1 cellular context compared by ENCODE assay signal in the genomic region with DNA sequence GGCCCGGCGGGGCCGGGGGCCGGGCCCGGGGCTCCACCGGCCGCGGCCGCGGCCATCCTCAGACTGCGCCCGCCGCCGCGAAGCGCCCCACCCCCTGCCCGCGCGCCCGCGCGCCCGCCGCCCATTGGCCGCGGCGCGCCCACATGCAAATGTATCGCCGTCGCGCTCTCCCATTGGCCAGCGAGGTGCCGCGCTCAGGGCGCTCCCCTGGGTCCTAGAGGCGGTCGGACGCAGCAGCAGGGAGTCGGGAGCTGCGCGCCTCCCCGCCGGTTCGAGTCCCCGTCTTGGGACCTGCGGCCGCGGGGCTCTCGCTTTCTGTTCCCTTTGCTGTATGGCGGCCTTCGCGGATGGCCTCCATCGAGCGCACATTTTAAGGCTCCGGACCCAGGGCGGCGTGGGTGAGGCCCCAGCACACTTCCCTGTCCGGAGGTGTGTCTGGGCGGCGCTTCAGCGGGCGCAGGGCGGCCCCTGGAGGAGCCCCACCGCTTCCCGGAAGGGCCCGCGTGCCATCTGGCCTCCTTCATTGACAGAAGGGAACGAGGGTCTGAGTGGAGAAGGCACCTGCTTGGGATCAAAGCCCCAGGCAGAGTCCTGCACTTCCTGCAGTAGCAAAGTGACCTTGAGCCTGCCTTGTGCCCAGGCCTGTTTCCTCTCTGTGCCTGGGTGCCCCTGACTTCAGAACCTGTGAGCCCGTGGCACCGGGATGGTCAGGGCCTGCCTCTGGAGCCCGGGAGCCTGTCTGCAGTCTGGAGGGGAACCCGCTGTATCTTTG.
TF ChIP-seq lines count a peak whose summit lies in the region.

A gene with protein sequence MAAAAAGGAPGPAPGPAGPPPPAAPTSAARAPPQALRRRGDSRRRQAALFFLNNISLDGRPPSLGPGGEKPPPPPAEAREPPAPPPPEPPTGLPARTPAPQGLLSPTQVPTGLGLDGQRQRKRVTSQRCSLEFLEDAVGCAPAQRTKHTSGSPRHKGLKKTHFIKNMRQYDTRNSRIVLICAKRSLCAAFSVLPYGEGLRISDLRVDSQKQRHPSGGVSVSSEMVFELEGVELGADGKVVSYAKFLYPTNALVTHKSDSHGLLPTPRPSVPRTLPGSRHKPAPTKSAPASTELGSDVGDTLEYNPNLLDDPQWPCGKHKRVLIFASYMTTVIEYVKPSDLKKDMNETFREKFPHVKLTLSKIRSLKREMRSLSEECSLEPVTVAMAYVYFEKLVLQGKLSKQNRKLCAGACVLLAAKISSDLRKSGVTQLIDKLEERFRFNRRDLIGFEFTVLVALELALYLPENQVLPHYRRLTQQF (minus strand): TSS at position 65 of the 772 bp plus-strand sequence. CDS start 9 bp downstream, at position 56.

TF ChIP-seq in K562, 482 proteins besides CTCF, POLR2A, EP300 and RAD21 (continued from another document and continues in another):
- TF ChIP-seq, protein P1, sequence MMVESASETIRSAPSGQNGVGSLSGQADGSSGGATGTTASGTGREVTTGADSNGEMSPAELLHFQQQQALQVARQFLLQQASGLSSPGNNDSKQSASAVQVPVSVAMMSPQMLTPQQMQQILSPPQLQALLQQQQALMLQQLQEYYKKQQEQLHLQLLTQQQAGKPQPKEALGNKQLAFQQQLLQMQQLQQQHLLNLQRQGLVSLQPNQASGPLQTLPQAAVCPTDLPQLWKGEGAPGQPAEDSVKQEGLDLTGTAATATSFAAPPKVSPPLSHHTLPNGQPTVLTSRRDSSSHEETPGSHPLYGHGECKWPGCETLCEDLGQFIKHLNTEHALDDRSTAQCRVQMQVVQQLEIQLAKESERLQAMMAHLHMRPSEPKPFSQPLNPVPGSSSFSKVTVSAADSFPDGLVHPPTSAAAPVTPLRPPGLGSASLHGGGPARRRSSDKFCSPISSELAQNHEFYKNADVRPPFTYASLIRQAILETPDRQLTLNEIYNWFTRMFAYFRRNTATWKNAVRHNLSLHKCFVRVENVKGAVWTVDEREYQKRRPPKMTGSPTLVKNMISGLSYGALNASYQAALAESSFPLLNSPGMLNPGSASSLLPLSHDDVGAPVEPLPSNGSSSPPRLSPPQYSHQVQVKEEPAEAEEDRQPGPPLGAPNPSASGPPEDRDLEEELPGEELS (CRISPR knock-in tag; IDR thresholded peaks at IDR 0.05; ENCODE audit: borderline replicate concordance) = no peak
- TF ChIP-seq NR2C2 (CRISPR knock-in tag; IDR thresholded peaks at IDR 0.05) (no peak), NR2C2 (tag; IDR thresholded peaks at IDR 0.05) (0 out of 2 replicates have a peak, but pooled peaks have one; percentile 8), ESRRA (IDR thresholded peaks at IDR 0.05; ENCODE audit: borderline replicate concordance, low read depth) (peak; percentile 60; the same call in 1 of the 2 replicates), NFE2L1 (tag; IDR thresholded peaks at IDR 0.05; ENCODE audit: borderline replicate concordance, low read depth) (no peak), HNRNPL (IDR thresholded peaks at IDR 0.05; ENCODE audit: low read depth, low read length) (0 out of 2 replicates have a peak, but pooled peaks have one; percentile 30), TBL1XR1 (IDR thresholded peaks at IDR 0.05; ENCODE audit: low read length in 2 of 2) (0 out of 4 replicates have a peak, but pooled peaks of 1 of the 2 experiments have one; percentile 20), FUS (optimal IDR thresholded peaks at IDR 0.05; ENCODE audit: low read depth, low read length) (peak; percentile 82), STAT5A (IDR thresholded peaks at IDR 0.05; ENCODE audit: borderline replicate concordance, low read length) (no peak), TEAD1 (CRISPR knock-in tag; IDR thresholded peaks at IDR 0.05) (peak in 1 of 2 experiments; percentile 75; a peak in 1 of 4 replicates), KLF1 (tag; IDR thresholded peaks at IDR 0.05) (0 out of 2 replicates have a peak, but pooled peaks have one; percentile 45), KAT8 (IDR thresholded peaks at IDR 0.05; ENCODE audit: low read depth) (no peak), DACH1 (IDR thresholded peaks at IDR 0.05; ENCODE audit: partially characterized antibody) (no peak), ZNF384 (IDR thresholded peaks at IDR 0.05; ENCODE audit: low read depth, low read length) (no peak), MXI1 (IDR thresholded peaks at IDR 0.05; ENCODE audit: low read depth, low read length) (0 out of 2 replicates have a peak, but pooled peaks have one; percentile 3), STAG1 (CRISPR knock-in tag; IDR thresholded peaks at IDR 0.05; ENCODE audit: borderline replicate concordance) (no peak), RBM15 (IDR thresholded peaks at IDR 0.05; ENCODE audit: insufficient read depth, low read length) (no peak), HDAC8 (tag; IDR thresholded peaks at IDR 0.05) (0 out of 2 replicates have a peak, but pooled peaks have one; percentile 28), PRMT5 (CRISPR knock-in tag; IDR thresholded peaks at IDR 0.05) (no peak)
- TF ChIP-seq, protein P2, sequence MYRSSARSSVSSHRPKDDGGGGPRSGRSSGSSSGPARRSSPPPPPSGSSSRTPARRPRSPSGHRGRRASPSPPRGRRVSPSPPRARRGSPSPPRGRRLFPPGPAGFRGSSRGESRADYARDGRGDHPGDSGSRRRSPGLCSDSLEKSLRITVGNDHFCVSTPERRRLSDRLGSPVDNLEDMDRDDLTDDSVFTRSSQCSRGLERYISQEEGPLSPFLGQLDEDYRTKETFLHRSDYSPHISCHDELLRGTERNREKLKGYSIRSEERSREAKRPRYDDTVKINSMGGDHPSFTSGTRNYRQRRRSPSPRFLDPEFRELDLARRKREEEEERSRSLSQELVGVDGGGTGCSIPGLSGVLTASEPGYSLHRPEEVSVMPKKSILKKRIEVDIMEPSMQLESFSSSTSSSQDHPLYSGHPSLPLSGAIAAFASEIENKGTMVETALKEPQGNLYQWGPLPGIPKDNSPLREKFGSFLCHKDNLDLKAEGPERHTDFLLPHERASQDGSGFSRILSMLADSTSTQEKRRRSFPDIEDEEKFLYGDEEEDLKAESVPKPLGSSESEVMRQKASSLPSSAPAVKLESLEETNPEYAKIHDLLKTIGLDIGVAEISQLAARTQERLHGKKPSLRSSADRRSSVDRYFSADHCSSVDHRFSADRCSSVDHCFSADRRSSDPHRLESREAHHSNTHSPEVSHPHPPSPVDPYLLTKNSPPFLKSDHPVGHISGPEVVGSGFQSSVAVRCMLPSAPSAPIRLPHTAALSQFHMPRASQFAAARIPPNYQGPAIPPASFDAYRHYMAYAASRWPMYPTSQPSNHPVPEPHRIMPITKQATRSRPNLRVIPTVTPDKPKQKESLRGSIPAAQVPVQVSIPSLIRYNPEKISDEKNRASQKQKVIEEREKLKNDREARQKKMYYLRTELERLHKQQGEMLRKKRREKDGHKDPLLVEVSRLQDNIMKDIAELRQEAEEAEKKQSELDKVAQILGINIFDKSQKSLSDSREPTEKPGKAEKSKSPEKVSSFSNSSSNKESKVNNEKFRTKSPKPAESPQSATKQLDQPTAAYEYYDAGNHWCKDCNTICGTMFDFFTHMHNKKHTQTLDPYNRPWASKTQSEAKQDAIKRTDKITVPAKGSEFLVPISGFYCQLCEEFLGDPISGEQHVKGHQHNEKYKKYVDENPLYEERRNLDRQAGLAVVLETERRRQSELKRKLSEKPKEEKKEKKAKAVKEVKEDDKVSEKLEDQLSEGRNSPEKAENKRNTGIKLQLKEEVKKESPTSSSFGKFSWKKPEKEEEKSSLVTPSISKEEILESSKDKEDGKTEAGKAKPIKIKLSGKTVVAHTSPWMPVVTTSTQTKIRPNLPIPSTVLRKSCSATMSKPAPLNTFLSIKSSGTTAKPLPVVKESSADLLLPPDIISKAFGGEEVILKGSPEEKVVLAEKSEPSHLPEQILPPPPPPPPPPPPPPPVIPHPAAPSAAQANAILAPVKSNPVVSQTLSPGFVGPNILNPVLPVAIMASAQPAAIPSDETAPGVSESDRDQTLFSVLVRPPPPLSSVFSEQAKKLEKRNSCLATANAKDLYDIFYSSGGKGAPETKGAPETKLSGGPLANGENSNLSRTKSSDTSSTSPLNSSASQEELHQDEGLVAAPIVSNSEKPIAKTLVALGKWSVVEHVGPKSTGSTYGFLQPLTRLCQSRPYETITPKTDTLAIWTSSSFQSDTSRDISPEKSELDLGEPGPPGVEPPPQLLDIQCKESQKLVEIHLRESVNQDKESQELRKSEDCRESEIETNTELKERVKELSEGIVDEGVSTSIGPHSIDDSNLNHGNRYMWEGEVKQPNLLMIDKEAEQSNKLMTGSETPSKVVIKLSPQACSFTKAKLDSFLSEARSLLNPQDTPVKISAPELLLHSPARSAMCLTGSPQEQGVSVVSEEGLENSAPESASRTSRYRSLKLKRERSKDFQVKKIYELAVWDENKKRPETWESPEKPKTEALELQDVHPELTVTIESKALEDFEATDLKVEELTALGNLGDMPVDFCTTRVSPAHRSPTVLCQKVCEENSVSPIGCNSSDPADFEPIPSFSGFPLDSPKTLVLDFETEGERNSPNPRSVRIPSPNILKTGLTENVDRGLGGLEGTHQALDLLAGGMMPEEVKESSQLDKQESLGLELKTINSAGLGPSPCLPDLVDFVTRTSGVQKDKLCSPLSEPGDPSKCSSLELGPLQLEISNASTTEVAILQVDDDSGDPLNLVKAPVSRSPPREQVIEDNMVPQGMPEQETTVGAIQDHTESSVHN (IDR thresholded peaks at IDR 0.05; ENCODE audit: borderline replicate concordance in 1 of 2, low read depth in 1 of 2) = no peak
- TF ChIP-seq, protein P3, sequence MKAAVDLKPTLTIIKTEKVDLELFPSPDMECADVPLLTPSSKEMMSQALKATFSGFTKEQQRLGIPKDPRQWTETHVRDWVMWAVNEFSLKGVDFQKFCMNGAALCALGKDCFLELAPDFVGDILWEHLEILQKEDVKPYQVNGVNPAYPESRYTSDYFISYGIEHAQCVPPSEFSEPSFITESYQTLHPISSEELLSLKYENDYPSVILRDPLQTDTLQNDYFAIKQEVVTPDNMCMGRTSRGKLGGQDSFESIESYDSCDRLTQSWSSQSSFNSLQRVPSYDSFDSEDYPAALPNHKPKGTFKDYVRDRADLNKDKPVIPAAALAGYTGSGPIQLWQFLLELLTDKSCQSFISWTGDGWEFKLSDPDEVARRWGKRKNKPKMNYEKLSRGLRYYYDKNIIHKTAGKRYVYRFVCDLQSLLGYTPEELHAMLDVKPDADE (conservative IDR thresholded peaks at IDR 0.05; ENCODE audit: control insufficient read depth, low read depth, low read length) = peak; percentile 51; the same call in 1 of the 2 replicates
- TF ChIP-seq, protein P4, sequence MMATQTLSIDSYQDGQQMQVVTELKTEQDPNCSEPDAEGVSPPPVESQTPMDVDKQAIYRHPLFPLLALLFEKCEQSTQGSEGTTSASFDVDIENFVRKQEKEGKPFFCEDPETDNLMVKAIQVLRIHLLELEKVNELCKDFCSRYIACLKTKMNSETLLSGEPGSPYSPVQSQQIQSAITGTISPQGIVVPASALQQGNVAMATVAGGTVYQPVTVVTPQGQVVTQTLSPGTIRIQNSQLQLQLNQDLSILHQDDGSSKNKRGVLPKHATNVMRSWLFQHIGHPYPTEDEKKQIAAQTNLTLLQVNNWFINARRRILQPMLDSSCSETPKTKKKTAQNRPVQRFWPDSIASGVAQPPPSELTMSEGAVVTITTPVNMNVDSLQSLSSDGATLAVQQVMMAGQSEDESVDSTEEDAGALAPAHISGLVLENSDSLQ (IDR thresholded peaks at IDR 0.05) = no peak
- TF ChIP-seq, protein P5, sequence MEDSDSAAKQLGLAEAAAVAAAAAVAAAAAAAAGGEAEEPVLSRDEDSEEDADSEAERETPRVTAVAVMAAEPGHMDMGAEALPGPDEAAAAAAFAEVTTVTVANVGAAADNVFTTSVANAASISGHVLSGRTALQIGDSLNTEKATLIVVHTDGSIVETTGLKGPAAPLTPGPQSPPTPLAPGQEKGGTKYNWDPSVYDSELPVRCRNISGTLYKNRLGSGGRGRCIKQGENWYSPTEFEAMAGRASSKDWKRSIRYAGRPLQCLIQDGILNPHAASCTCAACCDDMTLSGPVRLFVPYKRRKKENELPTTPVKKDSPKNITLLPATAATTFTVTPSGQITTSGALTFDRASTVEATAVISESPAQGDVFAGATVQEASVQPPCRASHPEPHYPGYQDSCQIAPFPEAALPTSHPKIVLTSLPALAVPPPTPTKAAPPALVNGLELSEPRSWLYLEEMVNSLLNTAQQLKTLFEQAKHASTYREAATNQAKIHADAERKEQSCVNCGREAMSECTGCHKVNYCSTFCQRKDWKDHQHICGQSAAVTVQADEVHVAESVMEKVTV (CRISPR knock-in tag; IDR thresholded peaks at IDR 0.05) = no peak
- TF ChIP-seq, protein P6, sequence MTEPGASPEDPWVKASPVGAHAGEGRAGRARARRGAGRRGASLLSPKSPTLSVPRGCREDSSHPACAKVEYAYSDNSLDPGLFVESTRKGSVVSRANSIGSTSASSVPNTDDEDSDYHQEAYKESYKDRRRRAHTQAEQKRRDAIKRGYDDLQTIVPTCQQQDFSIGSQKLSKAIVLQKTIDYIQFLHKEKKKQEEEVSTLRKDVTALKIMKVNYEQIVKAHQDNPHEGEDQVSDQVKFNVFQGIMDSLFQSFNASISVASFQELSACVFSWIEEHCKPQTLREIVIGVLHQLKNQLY (CRISPR knock-in tag; conservative IDR thresholded peaks at IDR 0.05) = no peak
- TF ChIP-seq, protein P7, sequence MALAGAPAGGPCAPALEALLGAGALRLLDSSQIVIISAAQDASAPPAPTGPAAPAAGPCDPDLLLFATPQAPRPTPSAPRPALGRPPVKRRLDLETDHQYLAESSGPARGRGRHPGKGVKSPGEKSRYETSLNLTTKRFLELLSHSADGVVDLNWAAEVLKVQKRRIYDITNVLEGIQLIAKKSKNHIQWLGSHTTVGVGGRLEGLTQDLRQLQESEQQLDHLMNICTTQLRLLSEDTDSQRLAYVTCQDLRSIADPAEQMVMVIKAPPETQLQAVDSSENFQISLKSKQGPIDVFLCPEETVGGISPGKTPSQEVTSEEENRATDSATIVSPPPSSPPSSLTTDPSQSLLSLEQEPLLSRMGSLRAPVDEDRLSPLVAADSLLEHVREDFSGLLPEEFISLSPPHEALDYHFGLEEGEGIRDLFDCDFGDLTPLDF (CRISPR knock-in tag; IDR thresholded peaks at IDR 0.05) = no peak; the same call in none of the 2 replicates
- TF ChIP-seq, protein P8, sequence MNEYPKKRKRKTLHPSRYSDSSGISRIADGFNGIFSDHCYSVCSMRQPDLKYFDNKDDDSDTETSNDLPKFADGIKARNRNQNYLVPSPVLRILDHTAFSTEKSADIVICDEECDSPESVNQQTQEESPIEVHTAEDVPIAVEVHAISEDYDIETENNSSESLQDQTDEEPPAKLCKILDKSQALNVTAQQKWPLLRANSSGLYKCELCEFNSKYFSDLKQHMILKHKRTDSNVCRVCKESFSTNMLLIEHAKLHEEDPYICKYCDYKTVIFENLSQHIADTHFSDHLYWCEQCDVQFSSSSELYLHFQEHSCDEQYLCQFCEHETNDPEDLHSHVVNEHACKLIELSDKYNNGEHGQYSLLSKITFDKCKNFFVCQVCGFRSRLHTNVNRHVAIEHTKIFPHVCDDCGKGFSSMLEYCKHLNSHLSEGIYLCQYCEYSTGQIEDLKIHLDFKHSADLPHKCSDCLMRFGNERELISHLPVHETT (CRISPR knock-in tag; conservative IDR thresholded peaks at IDR 0.05 in 1 of 2, IDR thresholded peaks at IDR 0.05 in 1 of 2) = peak in 1 of 2 experiments; percentile 43; a peak in 1 of 4 replicates
- TF ChIP-seq, protein P9, sequence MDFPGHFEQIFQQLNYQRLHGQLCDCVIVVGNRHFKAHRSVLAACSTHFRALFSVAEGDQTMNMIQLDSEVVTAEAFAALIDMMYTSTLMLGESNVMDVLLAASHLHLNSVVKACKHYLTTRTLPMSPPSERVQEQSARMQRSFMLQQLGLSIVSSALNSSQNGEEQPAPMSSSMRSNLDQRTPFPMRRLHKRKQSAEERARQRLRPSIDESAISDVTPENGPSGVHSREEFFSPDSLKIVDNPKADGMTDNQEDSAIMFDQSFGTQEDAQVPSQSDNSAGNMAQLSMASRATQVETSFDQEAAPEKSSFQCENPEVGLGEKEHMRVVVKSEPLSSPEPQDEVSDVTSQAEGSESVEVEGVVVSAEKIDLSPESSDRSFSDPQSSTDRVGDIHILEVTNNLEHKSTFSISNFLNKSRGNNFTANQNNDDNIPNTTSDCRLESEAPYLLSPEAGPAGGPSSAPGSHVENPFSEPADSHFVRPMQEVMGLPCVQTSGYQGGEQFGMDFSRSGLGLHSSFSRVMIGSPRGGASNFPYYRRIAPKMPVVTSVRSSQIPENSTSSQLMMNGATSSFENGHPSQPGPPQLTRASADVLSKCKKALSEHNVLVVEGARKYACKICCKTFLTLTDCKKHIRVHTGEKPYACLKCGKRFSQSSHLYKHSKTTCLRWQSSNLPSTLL (IDR thresholded peaks at IDR 0.05) = no peak
